In genomic region chr19:38907670-38908069, GRCh38 we compare ENCODE assay signal across 23 cellular contexts. TPM values are rescaled to one million over a fixed set of nuclear protein-coding genes. Genes with fewer than 3 reads are reported as not detected.
DNase-seq lines count a peak whose midpoint lies in the region; ATAC-seq lines count a peak whose summit lies in the region.
"Had no signal": no experiment of that assay in that cellular context is flagged by ENCODE, and none has a peak within 500 bp of the region (broad histone marks: within the 10 kb centered on the region; RNA-seq: fewer than 3 reads in every experiment).

No MANE protein-coding gene starts in this region.

- H3K36me3 ChIP-seq in CD4-positive, CD25-positive, alpha-beta regulatory T cell (ENCODE audit: control insufficient read depth, insufficient read depth, low read length), result peaks cover 31% of the 10 kb centered on the region
- peaks cover 6 to 43% (median 7%) of the 10 kb centered on the region in 3 experiments for H3K36me3 ChIP-seq in naive thymus-derived CD4-positive, alpha-beta T cell (ENCODE audit: control insufficient read depth in 2 of 3, insufficient read depth in 3 of 3, low read length in 3 of 3)

- H3K4me3 ChIP-seq in CD4-positive, CD25-positive, alpha-beta regulatory T cell (ENCODE audit: low read depth, low read length), result no peak overlapping the region
- no peak overlapping the region for H3K4me3 ChIP-seq in naive thymus-derived CD4-positive, alpha-beta T cell (ENCODE audit: low read length)
- H3K4me3 ChIP-seq: BLaER1, GM23338 had no signal

- peaks cover 41% of the 10 kb centered on the region for H3K36me3 Mint-ChIP-seq in activated CD4-positive, alpha-beta T cell treated with anti-CD3 and anti-CD28 coated beads, Interleukin-2, amount 10 ng/mL, durations not matched to agents 7 days and 5 days (ENCODE audit: low read depth)
- peaks cover 21% of the 10 kb centered on the region for H3K36me3 Mint-ChIP-seq in CD4-positive, CD25-positive, alpha-beta regulatory T cell
- peaks cover 9% of the 10 kb centered on the region for H3K36me3 Mint-ChIP-seq in T-helper 17 cell (ENCODE audit: low read depth)
- peaks cover 12 to 31% (median 17%) of the 10 kb centered on the region in 5 donors for H3K36me3 Mint-ChIP-seq in naive thymus-derived CD4-positive, alpha-beta T cell

- H3K27ac ChIP-seq in CD4-positive, CD25-positive, alpha-beta regulatory T cell (ENCODE audit: insufficient read depth, low read length, poor library complexity, severe bottlenecking), result no peak overlapping the region
- H3K27ac ChIP-seq in naive thymus-derived CD4-positive, alpha-beta T cell (ENCODE audit: low read depth, low read length), result no peak overlapping the region
- H3K27ac ChIP-seq: 22Rv1, BLaER1 had no signal

- intact Hi-C loops in naive thymus-derived CD4-positive, alpha-beta T cell (cut with micrococcal nuclease), result no loop called here

- peaks cover 21% of the 10 kb centered on the region for H3K4me1 Mint-ChIP-seq in activated CD4-positive, alpha-beta T cell treated with anti-CD3 and anti-CD28 coated beads, Interleukin-2, amount 10 ng/mL, durations not matched to agents 7 days and 5 days
- peaks cover 0 to 29% (median 11%) of the 10 kb centered on the region in 4 donors for H3K4me1 Mint-ChIP-seq in CD4-positive, CD25-positive, alpha-beta regulatory T cell
- peaks cover 12% of the 10 kb centered on the region for H3K4me1 Mint-ChIP-seq in T-helper 17 cell
- H3K4me1 Mint-ChIP-seq in naive thymus-derived CD4-positive, alpha-beta T cell, result peaks cover 6 to 25% (median 20%) of the 10 kb centered on the region in 7 donors

- CTCF ChIA-PET in activated CD4-positive, alpha-beta T cell treated with anti-CD3 and anti-CD28 coated beads, Interleukin-2, amount 10 ng/mL, durations not matched to agents 7 days and 5 days (lab: Charles Lee), result interaction anchor here (2.1 kb wide), 1 partner anchor 23 kb away, joined by 9 read pairs; the partner anchor contains the start of genes MRPS12 and SARS2
- CTCF ChIA-PET in naive thymus-derived CD4-positive, alpha-beta T cell (lab: Charles Lee), result interaction anchor here (0.7 kb wide), 1 partner anchor 270 kb away, joined by 3 read pairs; no protein-coding TSS in a partner anchor

- POLR2A ChIA-PET in activated CD4-positive, alpha-beta T cell treated with anti-CD3 and anti-CD28 coated beads, Interleukin-2, amount 10 ng/mL, durations not matched to agents 7 days and 5 days (lab: Charles Lee), result no interaction called here
- POLR2A ChIA-PET in naive thymus-derived CD4-positive, alpha-beta T cell (lab: Charles Lee), result interaction anchor here (0.6 kb wide), 1 partner anchor 18 kb away, joined by 3 read pairs; no protein-coding TSS in a partner anchor

- no peaks in the 10 kb centered on the region for H3K9me3 Mint-ChIP-seq in activated CD4-positive, alpha-beta T cell treated with anti-CD3 and anti-CD28 coated beads, Interleukin-2, amount 10 ng/mL, durations not matched to agents 7 days and 5 days
- H3K9me3 Mint-ChIP-seq in CD4-positive, CD25-positive, alpha-beta regulatory T cell, result no peaks in the 10 kb centered on the region
- no peaks in the 10 kb centered on the region for H3K9me3 Mint-ChIP-seq in naive thymus-derived CD4-positive, alpha-beta T cell
- H3K9me3 Mint-ChIP-seq: CD4-positive, alpha-beta memory T cell; GM23338; IgD-negative memory B cell had no signal

- no peaks in the 10 kb centered on the region for H3K27me3 Mint-ChIP-seq in activated CD4-positive, alpha-beta T cell treated with anti-CD3 and anti-CD28 coated beads, Interleukin-2, amount 10 ng/mL, durations not matched to agents 7 days and 5 days
- H3K27me3 Mint-ChIP-seq in CD4-positive, CD25-positive, alpha-beta regulatory T cell, result no peaks in the 10 kb centered on the region
- no peaks in the 10 kb centered on the region for H3K27me3 Mint-ChIP-seq in T-helper 17 cell
- no peaks in the 10 kb centered on the region for H3K27me3 Mint-ChIP-seq in naive thymus-derived CD4-positive, alpha-beta T cell
- H3K27me3 Mint-ChIP-seq: CD4-positive, alpha-beta memory T cell; IgD-negative memory B cell had no signal

- no peaks in the 10 kb centered on the region for H3K4me1 ChIP-seq in CD4-positive, CD25-positive, alpha-beta regulatory T cell (ENCODE audit: control insufficient read depth, insufficient read depth, low read length, poor library complexity, severe bottlenecking)
- peaks cover 0 to 9% of the 10 kb centered on the region in 2 donors for H3K4me1 ChIP-seq in naive thymus-derived CD4-positive, alpha-beta T cell (ENCODE audit: control insufficient read depth in 2 of 2, insufficient read depth in 2 of 2, low read length in 2 of 2)

- H3K27ac Mint-ChIP-seq in activated CD4-positive, alpha-beta T cell treated with anti-CD3 and anti-CD28 coated beads, Interleukin-2, amount 10 ng/mL, durations not matched to agents 7 days and 5 days, result peak overlapping the region; percentile 78
- H3K27ac Mint-ChIP-seq in CD4-positive, CD25-positive, alpha-beta regulatory T cell, result peak overlapping the region in 2 of 3 donors; percentile 15 to 72
- H3K27ac Mint-ChIP-seq in T-helper 17 cell, result peak overlapping the region; percentile 56
- peak overlapping the region in 5 of 9 donors; percentile 1 to 92 (median 70) for H3K27ac Mint-ChIP-seq in naive thymus-derived CD4-positive, alpha-beta T cell
- H3K27ac Mint-ChIP-seq: GM23338 had no signal

- no peaks in the 10 kb centered on the region for H3K9me3 ChIP-seq in CD4-positive, CD25-positive, alpha-beta regulatory T cell (ENCODE audit: control insufficient read depth in 2 of 2, low read length in 2 of 2)
- H3K9me3 ChIP-seq in T-helper 17 cell (ENCODE audit: control insufficient read depth, low read length, poor library complexity, severe bottlenecking), result no peaks in the 10 kb centered on the region
- H3K9me3 ChIP-seq in naive thymus-derived CD4-positive, alpha-beta T cell (ENCODE audit: control insufficient read depth in 2 of 3, low read length in 3 of 3), result no peaks in the 10 kb centered on the region
- H3K9me3 ChIP-seq: BLaER1 had no signal

- no peaks in the 10 kb centered on the region for H3K27me3 ChIP-seq in CD4-positive, CD25-positive, alpha-beta regulatory T cell (ENCODE audit: control insufficient read depth, insufficient read depth, low read length)
- no peaks in the 10 kb centered on the region for H3K27me3 ChIP-seq in naive thymus-derived CD4-positive, alpha-beta T cell (ENCODE audit: control insufficient read depth in 2 of 2, insufficient read depth in 2 of 2, low read length in 2 of 2)
- H3K27me3 ChIP-seq: BLaER1 had no signal

- H3K4me3 Mint-ChIP-seq in activated CD4-positive, alpha-beta T cell treated with anti-CD3 and anti-CD28 coated beads, Interleukin-2, amount 10 ng/mL, durations not matched to agents 7 days and 5 days, result no peak overlapping the region
- H3K4me3 Mint-ChIP-seq in CD4-positive, CD25-positive, alpha-beta regulatory T cell, result no peak overlapping the region
- no peak overlapping the region for H3K4me3 Mint-ChIP-seq in T-helper 17 cell
- no peak overlapping the region for H3K4me3 Mint-ChIP-seq in naive thymus-derived CD4-positive, alpha-beta T cell
- H3K4me3 Mint-ChIP-seq: CD4-positive, alpha-beta memory T cell; GM23338; IgD-negative memory B cell had no signal

- ATAC-seq in CD4-positive, CD25-positive, alpha-beta regulatory T cell (ENCODE audit: low read depth in 2 of 2), result no peak
- ATAC-seq in T-helper 17 cell (no peak), HG02759 (IDR thresholded peaks at IDR 0.05; ENCODE audit: unreplicated experiment) (no peak)
- ATAC-seq in naive thymus-derived CD4-positive, alpha-beta T cell, result no peak
- ATAC-seq: GM23338, HCT116, Panc1 had no signal

- no peak for DNase-seq in activated CD4-positive, alpha-beta T cell treated with anti-CD3 and anti-CD28 coated beads, Interleukin-2, amount 10 ng/mL, durations not matched to agents 7 days and 5 days
- DNase-seq in activated CD4-positive, alpha-beta T cell treated with anti-CD3 and anti-CD28 coated beads for 4 hours, result no peak
- no peak for DNase-seq in CD4-positive, CD25-positive, alpha-beta regulatory T cell
- DNase-seq in T-helper 17 cell (no peak), NCI-H446 treated with DMSO at 0.1 percent for 48 hours (lab: John Stamatoyannopoulos, UW) (no peak)
- DNase-seq in naive thymus-derived CD4-positive, alpha-beta T cell, result no peak
- DNase-seq in stimulated activated naive CD4-positive, alpha-beta T cell (lab: John Stamatoyannopoulos, UW), result no peak
- DNase-seq: ACHN; CD4-positive, alpha-beta memory T cell; DMS153; NCI-H1105; NCI-H146; NCI-H2029 treated with DMSO at 0.1 percent for 48 hours; NCI-H226; NCI-H524; NCI-H774 had no signal

RNA-seq across cellular contexts. Expression of gene CCER2, which starts 4.3 kb away (rescaled TPM):
- total RNA-seq in activated CD4-positive, alpha-beta T cell treated with anti-CD3 and anti-CD28 coated beads, Interleukin-2, amount 10 ng/mL, durations not matched to agents 7 days and 5 days, result under 1 TPM; 0.83 to 0.97 TPM
- total RNA-seq in CD4-positive, CD25-positive, alpha-beta regulatory T cell, result 0.91 TPM
- polyA plus RNA-seq in CD4-positive, CD25-positive, alpha-beta regulatory T cell, result not detected
- 1 to 10 TPM in 1 of 2 donors, not detected in 1; 1.3 TPM for total RNA-seq in T-helper 17 cell
- total RNA-seq in naive thymus-derived CD4-positive, alpha-beta T cell, result 1 to 10 TPM in 4 of 5 experiments, under 1 TPM in 1; 0.73 to 1.6 (median 1.3) TPM
- not detected for polyA plus RNA-seq in naive thymus-derived CD4-positive, alpha-beta T cell
- total RNA-seq: GM23338 had no signal
- polyA plus RNA-seq: CD4-positive, alpha-beta memory T cell; IgD-negative memory B cell had no signal

RNA-seq across cellular contexts. Expression of gene NFKBIB, which starts 7.9 kb away (rescaled TPM):
- total RNA-seq in activated CD4-positive, alpha-beta T cell treated with anti-CD3 and anti-CD28 coated beads, Interleukin-2, amount 10 ng/mL, durations not matched to agents 7 days and 5 days, result 10 to 100 TPM; 31.6 to 32.2 TPM
- 57.7 TPM for total RNA-seq in CD4-positive, CD25-positive, alpha-beta regulatory T cell
- polyA plus RNA-seq in CD4-positive, CD25-positive, alpha-beta regulatory T cell, result 10 to 100 TPM in 3 of 4 donors, 1 to 10 TPM in 1; 9.0 to 18.9 (median 11.9) TPM
- total RNA-seq in T-helper 17 cell, result 10 to 100 TPM; 49.3 to 63.8 TPM
- 10 to 100 TPM; 21.7 to 51.8 (median 34.1) TPM for total RNA-seq in naive thymus-derived CD4-positive, alpha-beta T cell
- polyA plus RNA-seq in naive thymus-derived CD4-positive, alpha-beta T cell, result 1 to 10 TPM; 7.3 to 9.0 TPM

RNA-seq across cellular contexts. Expression of gene SIRT2, which starts 8.3 kb away (rescaled TPM):
- 10 to 100 TPM; 45.2 to 47.1 TPM for total RNA-seq in activated CD4-positive, alpha-beta T cell treated with anti-CD3 and anti-CD28 coated beads, Interleukin-2, amount 10 ng/mL, durations not matched to agents 7 days and 5 days
- total RNA-seq in CD4-positive, CD25-positive, alpha-beta regulatory T cell, result 78.4 TPM
- 10 to 100 TPM; 33.8 to 52.0 (median 44.3) TPM for polyA plus RNA-seq in CD4-positive, CD25-positive, alpha-beta regulatory T cell
- 10 to 100 TPM; 68.7 to 68.9 TPM for total RNA-seq in T-helper 17 cell
- 10 to 100 TPM; 42.9 to 78.5 (median 54.0) TPM for total RNA-seq in naive thymus-derived CD4-positive, alpha-beta T cell
- 10 to 100 TPM; 30.7 to 39.5 TPM for polyA plus RNA-seq in naive thymus-derived CD4-positive, alpha-beta T cell

RNA-seq across cellular contexts. Expression of gene SARS2, which starts 22.9 kb away (rescaled TPM):
- total RNA-seq in activated CD4-positive, alpha-beta T cell treated with anti-CD3 and anti-CD28 coated beads, Interleukin-2, amount 10 ng/mL, durations not matched to agents 7 days and 5 days, result 10 to 100 TPM; 33.4 to 37.9 TPM
- total RNA-seq in CD4-positive, CD25-positive, alpha-beta regulatory T cell, result 16.1 TPM
- polyA plus RNA-seq in CD4-positive, CD25-positive, alpha-beta regulatory T cell, result 10 to 100 TPM; 13.1 to 15.6 (median 15.0) TPM
- 10 to 100 TPM; 18.6 to 19.5 TPM for total RNA-seq in T-helper 17 cell
- total RNA-seq in naive thymus-derived CD4-positive, alpha-beta T cell, result 10 to 100 TPM; 17.5 to 35.6 (median 25.4) TPM
- 10 to 100 TPM; 10.2 to 16.1 TPM for polyA plus RNA-seq in naive thymus-derived CD4-positive, alpha-beta T cell

RNA-seq across cellular contexts. Expression of gene MRPS12, which starts 23.1 kb away (rescaled TPM):
- 10 to 100 TPM; 54.8 to 57.5 TPM for total RNA-seq in activated CD4-positive, alpha-beta T cell treated with anti-CD3 and anti-CD28 coated beads, Interleukin-2, amount 10 ng/mL, durations not matched to agents 7 days and 5 days
- total RNA-seq in CD4-positive, CD25-positive, alpha-beta regulatory T cell, result 19.8 TPM
- polyA plus RNA-seq in CD4-positive, CD25-positive, alpha-beta regulatory T cell, result 100 to 1,000 TPM in 3 of 4 donors, 10 to 100 TPM in 1; 97.2 to 114 (median 108) TPM
- total RNA-seq in T-helper 17 cell, result 10 to 100 TPM; 18.9 to 22.0 TPM
- total RNA-seq in naive thymus-derived CD4-positive, alpha-beta T cell, result 10 to 100 TPM; 14.0 to 60.0 (median 22.5) TPM
- polyA plus RNA-seq in naive thymus-derived CD4-positive, alpha-beta T cell, result 10 to 100 TPM; 79.9 to 93.4 TPM
